In the genomic region with DNA sequence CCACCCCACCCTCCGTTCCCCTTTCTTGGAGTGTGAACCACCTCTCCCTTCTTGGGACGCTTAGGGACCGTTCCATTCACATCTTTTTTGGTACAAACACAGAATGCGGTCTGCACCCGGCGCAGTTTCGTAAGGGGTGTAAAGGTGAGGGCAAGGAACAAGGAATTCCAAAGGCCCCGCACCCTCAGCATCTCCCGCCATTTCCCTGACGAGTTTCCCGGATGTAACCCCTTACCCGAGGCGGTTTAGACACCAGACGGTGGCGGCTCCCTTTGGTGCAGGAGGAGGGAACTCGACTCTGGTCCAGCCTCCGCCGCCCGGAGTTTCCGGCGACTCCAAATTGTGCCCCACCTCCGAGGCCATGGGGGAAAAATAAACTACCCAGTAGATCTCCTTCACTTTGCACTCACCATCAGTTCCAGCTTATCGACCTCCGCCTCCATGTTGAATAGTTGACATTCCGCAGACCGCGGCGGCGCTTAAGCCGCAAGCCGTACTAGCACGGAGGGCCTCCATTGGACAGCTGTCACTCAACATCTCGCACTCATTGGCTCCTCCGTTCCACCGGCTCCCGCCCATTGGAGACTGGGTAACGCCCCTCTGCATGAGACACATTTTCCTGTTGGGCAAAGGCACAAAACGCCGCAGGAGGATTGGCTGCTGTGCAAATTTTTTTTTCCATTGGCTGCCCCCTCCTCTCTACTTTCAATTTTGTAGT, we compare ENCODE assay signal across 7 cellular contexts. TPM values are rescaled to one million over a fixed set of nuclear protein-coding genes. Genes with fewer than 3 reads are reported as not detected.
DNase-seq lines count a peak whose midpoint lies in the region; ATAC-seq and TF ChIP-seq lines count a peak whose summit lies in the region.

A gene with protein sequence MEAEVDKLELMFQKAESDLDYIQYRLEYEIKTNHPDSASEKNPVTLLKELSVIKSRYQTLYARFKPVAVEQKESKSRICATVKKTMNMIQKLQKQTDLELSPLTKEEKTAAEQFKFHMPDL (minus strand): TSS at position 466 of the 718 bp plus-strand sequence. CDS start 23 bp downstream, at position 443.

- H3K36me3 ChIP-seq in liver (ENCODE audit: control insufficient read depth in 4 of 4, insufficient read depth in 3 of 4, low read depth in 1 of 4, low read length in 3 of 4) = no peaks in the 10 kb centered on the region

- no peak for TF ChIP-seq CTCF in liver (IDR thresholded peaks at IDR 0.05; ENCODE audit: low read depth, low read length, missing input control)

- ATAC-seq in GM18907 (IDR thresholded peaks at IDR 0.05; ENCODE audit: unreplicated experiment) = peak; percentile 83
- ATAC-seq in HG03103 (IDR thresholded peaks at IDR 0.05; ENCODE audit: low read depth, unreplicated experiment) = peak; percentile 74

- H3K9ac ChIP-seq in liver (ENCODE audit: low read depth in 1 of 2, low read length in 2 of 2) = peak within 1 kb of the TSS; percentile 73 to 83

- H3K4me3 ChIP-seq in liver (ENCODE audit: low read depth in 1 of 3, low read length in 3 of 3) = peak within 1 kb of the TSS; percentile 70 to 94 (median 81)

- under 1% methylated on average over 39 of the region's 39 CpGs for WGBS in liver

- peaks cover 6 to 10% (median 9%) of the 10 kb centered on the region in 4 donors for H3K4me1 ChIP-seq in liver (ENCODE audit: control insufficient read depth in 4 of 4, insufficient read depth in 4 of 4, low read length in 3 of 4)

- H3K27ac ChIP-seq in cingulate gyrus (ENCODE audit: low read depth, low read length) (peak within 1 kb of the TSS; percentile 83), liver (ENCODE audit: low read depth in 1 of 2, low read length in 2 of 2) (peak within 1 kb of the TSS; percentile 56 to 64)

- peak; percentile 100 for DNase-seq in NCI-H2171 treated with DMSO at 0.1 percent for 48 hours (lab: John Stamatoyannopoulos, UW)
- DNase-seq in activated CD4-positive, alpha-beta T cell treated with anti-CD3 and anti-CD28 coated beads for 1 hour = peak; percentile 96
- DNase-seq in stimulated activated CD4-positive, alpha-beta T cell treated with anti-CD3 and anti-CD28 coated beads, Interleukin-4, amount 100 ng/mL, for 4 hours = peak; percentile 84 to 98

- TF ChIP-seq RAD21 in liver (IDR thresholded peaks at IDR 0.05) = peak in 1 of 2 donors; percentile 4

- no peaks in the 10 kb centered on the region for H3K27me3 ChIP-seq in liver (ENCODE audit: control insufficient read depth in 4 of 4, insufficient read depth in 4 of 4, low read length in 3 of 4)

- no peaks in the 10 kb centered on the region for H3K9me3 ChIP-seq in liver (ENCODE audit: control insufficient read depth in 4 of 4, low read length in 3 of 4)

TF ChIP-seq in liver, 16 proteins besides CTCF, POLR2A, EP300 and RAD21:
- TF ChIP-seq FOXA2 (IDR thresholded peaks at IDR 0.05) (no peak), HNF4A (conservative IDR thresholded peaks at IDR 0.05) (peak in 1 of 2 donors; percentile 44), NR2F2 (IDR thresholded peaks at IDR 0.05) (no peak), FOXA1 (IDR thresholded peaks at IDR 0.05) (no peak), TAF1 (conservative IDR thresholded peaks at IDR 0.05) (no peak), EGR1 (IDR thresholded peaks at IDR 0.05; ENCODE audit: low read depth in 2 of 2) (peak; percentile 54 to 88), RXRA (IDR thresholded peaks at IDR 0.05) (no peak), HNF4G (IDR thresholded peaks at IDR 0.05) (no peak), JUND (IDR thresholded peaks at IDR 0.05) (peak; percentile 97 to 98), GABPA (IDR thresholded peaks at IDR 0.05 in 1 of 2, conservative IDR thresholded peaks at IDR 0.05 in 1 of 2) (peak; percentile 13 to 71), YY1 (IDR thresholded peaks at IDR 0.05) (peak; percentile 98), SP1 (IDR thresholded peaks at IDR 0.05) (peak; percentile 100)
- TF ChIP-seq, protein P1, sequence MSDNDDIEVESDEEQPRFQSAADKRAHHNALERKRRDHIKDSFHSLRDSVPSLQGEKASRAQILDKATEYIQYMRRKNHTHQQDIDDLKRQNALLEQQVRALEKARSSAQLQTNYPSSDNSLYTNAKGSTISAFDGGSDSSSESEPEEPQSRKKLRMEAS (IDR thresholded peaks at IDR 0.05) = no peak
- TF ChIP-seq, protein P2, sequence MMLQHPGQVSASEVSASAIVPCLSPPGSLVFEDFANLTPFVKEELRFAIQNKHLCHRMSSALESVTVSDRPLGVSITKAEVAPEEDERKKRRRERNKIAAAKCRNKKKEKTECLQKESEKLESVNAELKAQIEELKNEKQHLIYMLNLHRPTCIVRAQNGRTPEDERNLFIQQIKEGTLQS (IDR thresholded peaks at IDR 0.05) = peak; percentile 86
- TF ChIP-seq, protein P3, sequence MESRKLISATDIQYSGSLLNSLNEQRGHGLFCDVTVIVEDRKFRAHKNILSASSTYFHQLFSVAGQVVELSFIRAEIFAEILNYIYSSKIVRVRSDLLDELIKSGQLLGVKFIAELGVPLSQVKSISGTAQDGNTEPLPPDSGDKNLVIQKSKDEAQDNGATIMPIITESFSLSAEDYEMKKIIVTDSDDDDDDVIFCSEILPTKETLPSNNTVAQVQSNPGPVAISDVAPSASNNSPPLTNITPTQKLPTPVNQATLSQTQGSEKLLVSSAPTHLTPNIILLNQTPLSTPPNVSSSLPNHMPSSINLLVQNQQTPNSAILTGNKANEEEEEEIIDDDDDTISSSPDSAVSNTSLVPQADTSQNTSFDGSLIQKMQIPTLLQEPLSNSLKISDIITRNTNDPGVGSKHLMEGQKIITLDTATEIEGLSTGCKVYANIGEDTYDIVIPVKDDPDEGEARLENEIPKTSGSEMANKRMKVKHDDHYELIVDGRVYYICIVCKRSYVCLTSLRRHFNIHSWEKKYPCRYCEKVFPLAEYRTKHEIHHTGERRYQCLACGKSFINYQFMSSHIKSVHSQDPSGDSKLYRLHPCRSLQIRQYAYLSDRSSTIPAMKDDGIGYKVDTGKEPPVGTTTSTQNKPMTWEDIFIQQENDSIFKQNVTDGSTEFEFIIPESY (IDR thresholded peaks at IDR 0.05) = peak; percentile 60
- TF ChIP-seq, protein P4, sequence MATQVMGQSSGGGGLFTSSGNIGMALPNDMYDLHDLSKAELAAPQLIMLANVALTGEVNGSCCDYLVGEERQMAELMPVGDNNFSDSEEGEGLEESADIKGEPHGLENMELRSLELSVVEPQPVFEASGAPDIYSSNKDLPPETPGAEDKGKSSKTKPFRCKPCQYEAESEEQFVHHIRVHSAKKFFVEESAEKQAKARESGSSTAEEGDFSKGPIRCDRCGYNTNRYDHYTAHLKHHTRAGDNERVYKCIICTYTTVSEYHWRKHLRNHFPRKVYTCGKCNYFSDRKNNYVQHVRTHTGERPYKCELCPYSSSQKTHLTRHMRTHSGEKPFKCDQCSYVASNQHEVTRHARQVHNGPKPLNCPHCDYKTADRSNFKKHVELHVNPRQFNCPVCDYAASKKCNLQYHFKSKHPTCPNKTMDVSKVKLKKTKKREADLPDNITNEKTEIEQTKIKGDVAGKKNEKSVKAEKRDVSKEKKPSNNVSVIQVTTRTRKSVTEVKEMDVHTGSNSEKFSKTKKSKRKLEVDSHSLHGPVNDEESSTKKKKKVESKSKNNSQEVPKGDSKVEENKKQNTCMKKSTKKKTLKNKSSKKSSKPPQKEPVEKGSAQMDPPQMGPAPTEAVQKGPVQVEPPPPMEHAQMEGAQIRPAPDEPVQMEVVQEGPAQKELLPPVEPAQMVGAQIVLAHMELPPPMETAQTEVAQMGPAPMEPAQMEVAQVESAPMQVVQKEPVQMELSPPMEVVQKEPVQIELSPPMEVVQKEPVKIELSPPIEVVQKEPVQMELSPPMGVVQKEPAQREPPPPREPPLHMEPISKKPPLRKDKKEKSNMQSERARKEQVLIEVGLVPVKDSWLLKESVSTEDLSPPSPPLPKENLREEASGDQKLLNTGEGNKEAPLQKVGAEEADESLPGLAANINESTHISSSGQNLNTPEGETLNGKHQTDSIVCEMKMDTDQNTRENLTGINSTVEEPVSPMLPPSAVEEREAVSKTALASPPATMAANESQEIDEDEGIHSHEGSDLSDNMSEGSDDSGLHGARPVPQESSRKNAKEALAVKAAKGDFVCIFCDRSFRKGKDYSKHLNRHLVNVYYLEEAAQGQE (IDR thresholded peaks at IDR 0.05) = no peak
TF ChIP-seq in liver: peak in this region for 8.

RNA-seq across cellular contexts. Expression of the gene that starts here (rescaled TPM):
- total RNA-seq in liver = 10 to 100 TPM; 10.5 to 29.6 TPM
- 10 to 100 TPM; 11.2 to 12.2 TPM for polyA plus RNA-seq in liver

Comparison
In these comparisons a context has a peak if more than half of its experiments do, and no peak if none do; other contexts are left out.
1. Peak in every context shown above with its lines: DNase-seq, ATAC-seq, H3K4me3 ChIP-seq and H3K27ac ChIP-seq.